8 cellular contexts compared by ENCODE assay signal in the genomic region with DNA sequence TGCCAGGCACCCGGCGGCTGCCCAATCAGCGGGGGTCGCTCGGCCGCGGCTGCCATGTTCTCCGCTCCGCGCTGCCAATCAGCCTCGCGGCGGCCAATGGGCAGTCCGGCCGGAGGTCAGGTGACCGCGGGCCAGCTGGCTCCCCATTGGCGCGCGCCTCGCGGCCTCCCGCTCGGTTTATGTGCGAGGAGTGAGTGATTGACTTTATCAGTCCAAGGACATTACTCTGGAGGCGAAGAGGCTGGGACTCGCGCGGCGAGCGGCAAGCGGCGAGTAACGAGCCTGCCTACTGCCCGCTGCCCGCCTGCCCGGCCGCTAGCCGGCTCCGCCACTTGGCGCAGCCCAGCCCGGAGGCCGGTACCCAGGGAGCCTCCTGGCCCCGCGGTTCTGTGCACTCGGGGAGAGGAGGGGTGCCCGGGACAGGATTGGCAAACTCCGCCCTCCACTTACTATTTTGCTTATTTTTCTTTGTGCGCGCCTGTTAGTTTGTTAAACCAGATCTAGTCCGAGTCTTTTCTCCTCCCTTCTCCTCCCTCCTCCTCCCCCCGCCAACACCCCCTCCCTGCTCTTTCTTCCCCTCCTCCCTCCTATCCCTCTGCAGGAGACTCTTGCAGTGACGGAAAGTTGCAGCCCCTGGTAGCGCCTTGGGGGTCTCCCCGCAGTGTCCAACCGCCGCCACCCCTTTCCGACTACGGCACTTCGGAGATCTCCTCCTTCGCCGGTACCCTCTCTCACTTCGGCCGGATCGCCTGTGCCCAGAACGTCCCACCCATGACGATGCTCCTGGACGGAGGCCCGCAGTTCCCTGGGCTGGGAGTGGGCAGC. TPM values are rescaled to one million over a fixed set of nuclear protein-coding genes. Genes with fewer than 3 reads are reported as not detected.
DNase-seq lines count a peak whose midpoint lies in the region; ATAC-seq and TF ChIP-seq lines count a peak whose summit lies in the region.

A gene (plus strand): TSS at position 207 of the 825 bp plus-strand sequence. CDS start 565 bp downstream, at position 772.

- H3K27me3 ChIP-seq in kidney epithelial cell (ENCODE audit: control insufficient read depth, insufficient read depth, low read length), result peaks cover 56% of the 10 kb centered on the region
- peaks cover 90% of the 10 kb centered on the region for H3K27me3 ChIP-seq in smooth muscle cell (ENCODE audit: low read depth)
- H3K27me3 ChIP-seq in HAP-1 (ENCODE audit: low read depth), result no peaks in the 10 kb centered on the region

- H3K36me3 ChIP-seq in kidney epithelial cell (ENCODE audit: control insufficient read depth, insufficient read depth, low read length) (no peaks in the 10 kb centered on the region), smooth muscle cell (ENCODE audit: low read depth) (no peaks in the 10 kb centered on the region), HAP-1 (replicated peaks) (no peaks in the 10 kb centered on the region)

- H3K27ac ChIP-seq in smooth muscle cell (ENCODE audit: low read depth), result no peak within 1 kb of the TSS

- TF ChIP-seq CTCF in AG09309 (IDR thresholded peaks at IDR 0.05; ENCODE audit: control insufficient read depth, insufficient read depth, low read depth, low read length, missing control alignments) (no peak), cardiac fibroblast (IDR thresholded peaks at IDR 0.05; ENCODE audit: low read depth, low read length) (no peak), kidney epithelial cell (IDR thresholded peaks at IDR 0.05; ENCODE audit: insufficient read depth, low read length, poor library complexity, severe bottlenecking) (no peak), smooth muscle cell (IDR thresholded peaks at IDR 0.05; ENCODE audit: borderline replicate concordance, insufficient read depth, poor library complexity, severe bottlenecking) (no peak), GM13977 (IDR thresholded peaks at IDR 0.05; ENCODE audit: extremely low read depth, insufficient read depth, missing control alignments) (no peak)

- H3F3A ChIP-seq in smooth muscle cell (ENCODE audit: low read depth), result no peaks in the 10 kb centered on the region

- peak within 1 kb of the TSS; percentile 84 for H3K4me2 ChIP-seq in smooth muscle cell

- no peaks in the 10 kb centered on the region for H4K20me1 ChIP-seq in smooth muscle cell (ENCODE audit: low read depth)

- H3K79me2 ChIP-seq in smooth muscle cell (ENCODE audit: low read depth), result no peaks in the 10 kb centered on the region

- no peak within 1 kb of the TSS for H3K9ac ChIP-seq in smooth muscle cell (ENCODE audit: low read depth)

- H3K4me1 ChIP-seq in smooth muscle cell (ENCODE audit: low read depth) (no peaks in the 10 kb centered on the region), HAP-1 (peaks cover 22% of the 10 kb centered on the region)

- in situ Hi-C loops in HAP-1 (cut with MboI; ENCODE audit: low sequenced_read_pairs), result no loop called here
- in situ Hi-C loops in GM13977 (cut with MboI; ENCODE audit: low pct_unique_long_range_greater_than_20kb, low sequenced_read_pairs, unreplicated experiment), result no loop called here

- ATAC-seq in HG02610 (IDR thresholded peaks at IDR 0.05; ENCODE audit: unreplicated experiment), result no peak

- peak within 1 kb of the TSS; percentile 15 for H2AFZ ChIP-seq in smooth muscle cell (ENCODE audit: low read depth)

- no peak for DNase-seq in AG09309 (ENCODE audit: low read depth)
- DNase-seq in NCI-H1092 treated with DMSO at 0.1 percent for 48 hours (lab: John Stamatoyannopoulos, UW), result peak; percentile 34
- DNase-seq in cardiac fibroblast (ENCODE audit: low read depth in 2 of 2), result peak in 1 of 2 donors; percentile 13
- peak; percentile 5 for DNase-seq in kidney epithelial cell (ENCODE audit: low read depth)
- no peak for DNase-seq in smooth muscle cell (lab: John Stamatoyannopoulos, UW; ENCODE audit: unreplicated experiment)
- DNase-seq in HAP-1 (ENCODE audit: low spot score in 2 of 2), result no peak
- DNase-seq in GM13977 (ENCODE audit: low spot score), result no peak

- 60% methylated on average over 66 of the region's 69 CpGs for WGBS in smooth muscle cell (ENCODE audit: low lambda C conversion rate)

- peaks cover 5% of the 10 kb centered on the region for H3K9me3 ChIP-seq in smooth muscle cell (replicated peaks; ENCODE audit: low read depth)
- H3K9me3 ChIP-seq in HAP-1, result no peaks in the 10 kb centered on the region

- H3K4me3 ChIP-seq in AG09309 (ENCODE audit: control insufficient read depth, low read depth, low read length) (peak within 1 kb of the TSS; percentile 18), cardiac fibroblast (replicated peaks in 1 of 2; ENCODE audit: low read depth in 2 of 2, low read length in 2 of 2) (peak within 1 kb of the TSS; percentile 25 to 28), kidney epithelial cell (ENCODE audit: low read depth, low read length) (peak within 1 kb of the TSS; percentile 30), smooth muscle cell (peak within 1 kb of the TSS; percentile 56), HAP-1 (no peak within 1 kb of the TSS)

RNA-seq across cellular contexts. Expression of the gene that starts here (rescaled TPM):
- total RNA-seq in kidney epithelial cell, result not detected in 2 replicates
- 0.09 TPM in 1 of 2 replicates, not detected in the other for total RNA-seq in smooth muscle cell
- not detected in 2 replicates for polyA plus RNA-seq in smooth muscle cell

Comparison
In these comparisons a context has a peak if more than half of its experiments do, and no peak if none do; other contexts are left out.
1. Peak in DNase-seq and H3K4me3 ChIP-seq in kidney epithelial cell; RNA of the gene not detected or under 1 TPM.